Comparison of ENCODE assay signal across 8 cellular contexts in genomic region chr1:89762431-89762800, GRCh38. TPM values are rescaled to one million over a fixed set of nuclear protein-coding genes. Genes with fewer than 3 reads are reported as not detected.
A peak's percentile ranks its signal among the peaks of the same experiment; 100 is the strongest.
DNase-seq lines count a peak whose midpoint lies in the region; ATAC-seq and TF ChIP-seq lines count a peak whose summit lies in the region.

No MANE protein-coding gene starts in this region.

- H3K9me3 ChIP-seq in BE2C, result no peaks in the 10 kb centered on the region
- H3K9me3 ChIP-seq in HCT116 (ENCODE audit: control insufficient read depth in 1 of 2, insufficient read depth in 1 of 2, low read depth in 1 of 2, low read length in 2 of 2), result no peaks in the 10 kb centered on the region
- H3K9me3 ChIP-seq in SU-DHL-6 (ENCODE audit: insufficient read depth, low read length), result no peaks in the 10 kb centered on the region
- no peaks in the 10 kb centered on the region for H3K9me3 ChIP-seq in left ventricle myocardium inferior (replicated peaks)

- peaks cover 0 to 5% of the 10 kb centered on the region in 2 donors for H3K27me3 Mint-ChIP-seq in stimulated activated naive B cell treated with anti-CD40 and anti-IgM and Interleukin-4, amounts not matched to agents 10 μg/mL and 1 μg/mL and 100 μg/mL, for 72 hours

- ATAC-seq in HCT116 (0 out of 2 replicates have a peak, but pooled peaks have one; percentile 5), HG03342 (IDR thresholded peaks at IDR 0.05; ENCODE audit: unreplicated experiment) (no peak)
- peak; percentile 24 to 35 for ATAC-seq in stimulated activated naive B cell treated with anti-CD40 and anti-IgM and Interleukin-4, amounts not matched to agents 10 μg/mL and 1 μg/mL and 100 μg/mL, for 72 hours (replicated peaks)

- no peaks in the 10 kb centered on the region for H3F3A ChIP-seq in SU-DHL-6 (ENCODE audit: insufficient read depth)

- H3K9ac ChIP-seq in HCT116 (ENCODE audit: low read length) (no peak overlapping the region), SU-DHL-6 (ENCODE audit: low read length) (no peak overlapping the region)

- H3K4me3 Mint-ChIP-seq in stimulated activated naive B cell treated with anti-CD40 and anti-IgM and Interleukin-4, amounts not matched to agents 10 μg/mL and 1 μg/mL and 100 μg/mL, for 72 hours, result peak overlapping the region; percentile 86 to 91

- intact Hi-C loops in HCT116 (cut with micrococcal nuclease), result loop anchor here (2.0 to 10.0 kb wide), 2 partner anchors 764 to 788 kb away; no protein-coding TSS in a partner anchor
- intact Hi-C loops in left ventricle myocardium inferior (cut with micrococcal nuclease), result loop anchor here (5.0 to 10.0 kb wide), 4 partner anchors 48 to 280 kb away; partner anchors contain the start of gene LRRC8C

- H2AFZ ChIP-seq in HCT116 (ENCODE audit: low read depth, low read length, poor library complexity, severe bottlenecking) (no peak overlapping the region), SU-DHL-6 (ENCODE audit: low read depth, low read length, severe bottlenecking) (peak overlapping the region; percentile 49)

- no peak for TF ChIP-seq POLR2A in HCT116 (IDR thresholded peaks at IDR 0.05; ENCODE audit: borderline replicate concordance, extremely low read depth, insufficient read depth, insufficient read length)

- H3K4me1 Mint-ChIP-seq in stimulated activated naive B cell treated with anti-CD40 and anti-IgM and Interleukin-4, amounts not matched to agents 10 μg/mL and 1 μg/mL and 100 μg/mL, for 72 hours, result peaks cover 35 to 50% of the 10 kb centered on the region in 2 donors

- H3K9me3 Mint-ChIP-seq in stimulated activated naive B cell treated with anti-CD40 and anti-IgM and Interleukin-4, amounts not matched to agents 10 μg/mL and 1 μg/mL and 100 μg/mL, for 72 hours, result no peaks in the 10 kb centered on the region

- no peak overlapping the region for H3K27ac ChIP-seq in HCT116 (ENCODE audit: low read depth, low read length)
- H3K27ac ChIP-seq in SU-DHL-6 (ENCODE audit: low read depth, low read length), result no peak overlapping the region
- H3K27ac ChIP-seq in left ventricle myocardium inferior (replicated peaks), result peak overlapping the region; percentile 79

- H3K4me1 ChIP-seq in BE2C, result peaks cover 5% of the 10 kb centered on the region; the same call in 1 of the 2 replicates
- peaks cover 0 to 8% of the 10 kb centered on the region in 2 experiments; a peak in 1 of 4 replicates for H3K4me1 ChIP-seq in HCT116 (ENCODE audit: control insufficient read depth in 1 of 2, insufficient read depth in 2 of 2, low read length in 2 of 2)
- peaks cover 59% of the 10 kb centered on the region for H3K4me1 ChIP-seq in left ventricle myocardium inferior

- no peak for TF ChIP-seq RAD21 in HCT116 (IDR thresholded peaks at IDR 0.05; ENCODE audit: low read depth)

- DNase-seq in BE2C (peak; percentile 13), HCT116 (ENCODE audit: low read depth, low spot score) (no peak), left ventricle myocardium inferior (no peak), islet precursor cell (no peak), CD1c-positive myeloid dendritic cell (ENCODE audit: extremely low spot score) (no peak)
- DNase-seq in stimulated activated naive B cell treated with anti-CD40 and anti-IgM and Interleukin-4, amounts not matched to agents 10 μg/mL and 1 μg/mL and 100 μg/mL, for 72 hours, result no peak

- POLR2A ChIA-PET in HCT116 (lab: Charles Lee), result no interaction called here

- H3K36me3 Mint-ChIP-seq in stimulated activated naive B cell treated with anti-CD40 and anti-IgM and Interleukin-4, amounts not matched to agents 10 μg/mL and 1 μg/mL and 100 μg/mL, for 72 hours, result peaks cover 0 to 6% of the 10 kb centered on the region in 2 donors

- H3K27me3 ChIP-seq in BE2C (no peaks in the 10 kb centered on the region), HCT116 (ENCODE audit: insufficient read depth, low read length) (no peaks in the 10 kb centered on the region; the same call in 1 of the 2 replicates), SU-DHL-6 (ENCODE audit: low read length) (no peaks in the 10 kb centered on the region), left ventricle myocardium inferior (ENCODE audit: low read depth) (no peaks in the 10 kb centered on the region)

- H3K79me2 ChIP-seq in HCT116 (ENCODE audit: insufficient read depth, low read length) (no peaks in the 10 kb centered on the region), SU-DHL-6 (ENCODE audit: insufficient read depth, low read length) (no peaks in the 10 kb centered on the region)

- no peaks in the 10 kb centered on the region for H4K20me1 ChIP-seq in HCT116 (ENCODE audit: insufficient read depth)
- no peaks in the 10 kb centered on the region for H4K20me1 ChIP-seq in SU-DHL-6 (ENCODE audit: low read depth, low read length)

- CTCF ChIA-PET in HCT116 (lab: Charles Lee), result interaction anchor here (0.7 to 3.7 kb wide), 12 partner anchors 7 to 763 kb away, joined by 3 to 36 read pairs (median 4); partner anchors contain the start of gene LRRC8C

- no TSS peak for BruUV-seq in HCT116 (replicated peaks; lab: Mats Ljungman, UMichigan)

- RAD21 ChIA-PET in HCT116 (lab: Charles Lee; ENCODE audit: low non-redundant PET in 1 of 2, low total read pairs in 2 of 2, uncharacterized antibody in 2 of 2, unreplicated experiment in 2 of 2), result interaction anchor here (1.2 to 1.3 kb wide), 2 partner anchors 279 kb away, joined by 6 to 7 read pairs; no protein-coding TSS in a partner anchor

- no peak overlapping the region for H3K27ac Mint-ChIP-seq in stimulated activated naive B cell treated with anti-CD40 and anti-IgM and Interleukin-4, amounts not matched to agents 10 μg/mL and 1 μg/mL and 100 μg/mL, for 72 hours

- H3K4me3 ChIP-seq in BE2C (ENCODE audit: low read depth, low read length) (peak overlapping the region; percentile 67), HCT116 (replicated peaks in 1 of 2; ENCODE audit: low read depth in 1 of 2, low read length in 2 of 2) (no peak overlapping the region), SU-DHL-6 (ENCODE audit: insufficient read depth, low read length, poor library complexity, severe bottlenecking) (no peak overlapping the region), left ventricle myocardium inferior (peak overlapping the region; percentile 66)

- no peak for TF ChIP-seq CTCF in BE2C (IDR thresholded peaks at IDR 0.05; ENCODE audit: low read depth, low read length)
- TF ChIP-seq CTCF in HCT116 (IDR thresholded peaks at IDR 0.05 in 2 of 3, conservative IDR thresholded peaks at IDR 0.05 in 1 of 3; ENCODE audit: borderline replicate concordance in 1 of 3, insufficient read depth in 1 of 3, low read depth in 2 of 3, low read length in 2 of 3), result no peak
- no peak for TF ChIP-seq CTCF in SU-DHL-6 (IDR thresholded peaks at IDR 0.05; ENCODE audit: insufficient read depth, low read length, poor library complexity, severe bottlenecking)
- TF ChIP-seq CTCF in left ventricle myocardium inferior (IDR thresholded peaks at IDR 0.05; ENCODE audit: borderline replicate concordance), result no peak

- H3K9me2 ChIP-seq in HCT116 (ENCODE audit: insufficient read depth), result no peaks in the 10 kb centered on the region
- H3K9me2 ChIP-seq in SU-DHL-6 (replicated peaks; ENCODE audit: insufficient read depth, low read length), result no peaks in the 10 kb centered on the region

- H3K36me3 ChIP-seq in BE2C, result no peaks in the 10 kb centered on the region
- H3K36me3 ChIP-seq in HCT116 (ENCODE audit: control insufficient read depth in 1 of 2, insufficient read depth in 2 of 2, low read length in 2 of 2), result no peaks in the 10 kb centered on the region
- no peaks in the 10 kb centered on the region for H3K36me3 ChIP-seq in SU-DHL-6 (ENCODE audit: low read length)
- no peaks in the 10 kb centered on the region for H3K36me3 ChIP-seq in left ventricle myocardium inferior

- 0 out of 2 replicates have a peak overlapping the region, but pooled peaks have one; percentile 56 for H3K4me2 ChIP-seq in HCT116 (ENCODE audit: low read length)
- peak overlapping the region; percentile 35 for H3K4me2 ChIP-seq in SU-DHL-6 (ENCODE audit: low read depth, low read length, poor library complexity, severe bottlenecking)

TF ChIP-seq in HCT116, 20 proteins besides CTCF, POLR2A, EP300 and RAD21 (continues in another document):
- TF ChIP-seq ELF1 (IDR thresholded peaks at IDR 0.05; ENCODE audit: borderline replicate concordance, low read depth), result no peak
- no peak for TF ChIP-seq EGR1 (IDR thresholded peaks at IDR 0.05; ENCODE audit: low read depth)
- no peak for TF ChIP-seq FOSL1 (IDR thresholded peaks at IDR 0.05; ENCODE audit: low read depth)
- no peak for TF ChIP-seq JUND (IDR thresholded peaks at IDR 0.05)
- TF ChIP-seq ATF3 (IDR thresholded peaks at IDR 0.05), result no peak
- TF ChIP-seq CBX3 (IDR thresholded peaks at IDR 0.05; ENCODE audit: low read depth), result no peak
- TF ChIP-seq ZFX (IDR thresholded peaks at IDR 0.05), result no peak
- TF ChIP-seq ZBTB33 (IDR thresholded peaks at IDR 0.05; ENCODE audit: extremely low read depth, insufficient replicate concordance, low read length), result no peak

RNA-seq across cellular contexts. Expression of gene LRRC8D, which starts 58.4 kb away (rescaled TPM):
- 67.9 TPM for polyA plus RNA-seq in BE2C (2012; ENCODE audit: insufficient read depth, insufficient read length, low read depth)
- 15.0 TPM for total RNA-seq in HCT116 (2021; ENCODE audit: unreplicated experiment)
- polyA plus RNA-seq in HCT116 (2012), result 9.2 and 11.5 TPM in 2 replicates
- 6.4 TPM for total RNA-seq in left ventricle myocardium inferior

Comparison
In these comparisons a context has a peak if more than half of its experiments do, and no peak if none do; other contexts are left out.
1. H3K4me3 ChIP-seq: peak in BE2C (single experiment) and left ventricle myocardium inferior (single experiment); none in HCT116 (0 of 2) and SU-DHL-6 (single experiment).